In the genomic region with DNA sequence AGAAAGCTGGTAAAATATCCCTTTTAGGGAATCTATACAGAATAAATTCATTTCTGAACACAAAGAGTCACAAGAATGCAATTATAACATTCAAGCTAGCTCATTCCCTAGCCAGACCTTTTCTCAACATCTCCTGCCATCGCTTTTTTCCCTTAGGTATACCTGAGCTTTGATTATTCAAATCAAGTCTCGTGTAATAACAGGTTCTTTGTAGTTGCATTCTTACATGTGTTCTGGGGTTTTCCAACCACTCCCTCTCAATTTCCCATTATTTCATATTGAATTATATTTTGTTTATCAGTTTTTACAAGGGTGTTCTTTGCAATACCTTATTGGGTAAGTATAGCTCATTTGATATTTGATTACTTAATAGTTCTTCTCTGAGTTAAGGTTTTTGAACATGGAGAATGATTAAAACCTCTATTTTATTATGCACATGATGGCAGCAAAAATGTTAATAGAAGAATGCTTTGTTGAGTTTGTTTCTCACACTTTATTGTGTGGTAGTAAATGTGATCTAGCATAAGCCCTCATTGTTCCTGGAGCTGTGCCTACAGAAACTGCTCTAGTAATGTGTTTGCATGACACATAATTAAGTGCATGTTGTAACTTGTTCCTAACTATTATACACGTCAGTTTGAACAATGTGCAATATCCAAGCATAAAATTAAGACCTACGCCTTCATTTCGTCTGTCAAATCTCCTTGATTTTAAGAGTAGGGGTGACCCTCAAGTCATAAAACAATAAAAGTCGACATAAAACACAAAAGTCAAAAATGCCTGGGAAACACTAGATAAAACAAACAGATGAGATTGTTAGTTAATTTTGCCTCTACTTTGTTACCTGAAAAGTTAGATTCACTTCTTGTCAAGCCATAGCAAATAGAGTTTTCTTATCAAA, we compare ENCODE assay signal across 19 cellular contexts.
DNase-seq lines count a peak whose midpoint lies in the region; ATAC-seq and TF ChIP-seq lines count a peak whose summit lies in the region.
"Had no signal": no experiment of that assay in that cellular context is flagged by ENCODE, and none has a peak within 500 bp of the region (broad histone marks: within the 10 kb centered on the region; RNA-seq: fewer than 3 reads in every experiment).

No MANE protein-coding gene starts in this region.

- H3K27me3 Mint-ChIP-seq in MCF 10A (ENCODE audit: insufficient read depth, unreplicated experiment) (peaks cover 23% of the 10 kb centered on the region), type B pancreatic cell (no peaks in the 10 kb centered on the region), CD14-positive monocyte (ENCODE audit: low read depth in 3 of 3) (no peaks in the 10 kb centered on the region)

- H3K27ac Mint-ChIP-seq in MCF 10A (ENCODE audit: low read depth, unreplicated experiment) (peak overlapping the region; percentile 91), type B pancreatic cell (peak overlapping the region; percentile 10), CD14-positive monocyte (no peak overlapping the region)

- H3K9me3 Mint-ChIP-seq in MCF 10A (ENCODE audit: unreplicated experiment) (no peaks in the 10 kb centered on the region), type B pancreatic cell (peaks cover 8% of the 10 kb centered on the region), CD14-positive monocyte (peaks cover 0 to 2% (median 0%) of the 10 kb centered on the region in 7 donors)

- intact Hi-C loops in MCF 10A (cut with micrococcal nuclease) (no loop called here), breast epithelium (cut with DNase I; ENCODE audit: low total_unique reads) (no loop called here), CD14-positive monocyte (cut with micrococcal nuclease) (no loop called here)

- H3K4me1 Mint-ChIP-seq in MCF 10A (ENCODE audit: insufficient read depth, unreplicated experiment) (peaks cover 34% of the 10 kb centered on the region), type B pancreatic cell (ENCODE audit: unreplicated experiment) (no peaks in the 10 kb centered on the region), CD14-positive monocyte (no peaks in the 10 kb centered on the region)

- H3K4me1 ChIP-seq in breast epithelium = no peaks in the 10 kb centered on the region
- H3K4me1 ChIP-seq: BLaER1 treated with 17β-estradiol and CSF1 and Interleukin-3, amounts not matched to agents 10 nM and 100 nM; body of pancreas; gastrocnemius medialis; psoas muscle had no signal

- peaks cover 0 to 28% of the 10 kb centered on the region in 2 donors for H3K27me3 ChIP-seq in breast epithelium
- H3K27me3 ChIP-seq: body of pancreas, gastrocnemius medialis had no signal

- TF ChIP-seq POLR2A in breast epithelium (IDR thresholded peaks at IDR 0.05) = no peak

- H3K4me3 Mint-ChIP-seq in MCF 10A (ENCODE audit: unreplicated experiment) (no peak overlapping the region), type B pancreatic cell (no peak overlapping the region), CD14-positive monocyte (no peak overlapping the region)

- no peak overlapping the region for H3K4me3 ChIP-seq in breast epithelium
- H3K4me3 ChIP-seq: BLaER1 treated with 17β-estradiol and CSF1 and Interleukin-3, amounts not matched to agents 10 nM and 100 nM; body of pancreas; gastrocnemius medialis; psoas muscle had no signal

- POLR2A ChIA-PET in MCF 10A (lab: Yijun Ruan, JAX) = interaction anchor here (0.6 to 2.0 kb wide), 6 partner anchors 13 to 381 kb away, joined by 3 to 9 read pairs (median 4); a partner anchor contains a TSS

- CTCF ChIA-PET in MCF 10A (lab: Yijun Ruan, JAX) = interaction anchor here (1.1 to 1.5 kb wide), 2 partner anchors 259 to 389 kb away, joined by 4 to 5 read pairs; no protein-coding TSS in a partner anchor

- no peaks in the 10 kb centered on the region for H3K36me3 ChIP-seq in breast epithelium
- H3K36me3 ChIP-seq: BLaER1 treated with 17β-estradiol and CSF1 and Interleukin-3, amounts not matched to agents 10 nM and 100 nM; gastrocnemius medialis had no signal

- BruUV-seq in MCF 10A (replicated peaks; lab: Mats Ljungman, UMichigan) = no TSS peak

- no peak for TF ChIP-seq CTCF in MCF 10A (IDR thresholded peaks at IDR 0.05; ENCODE audit: unreplicated experiment)
- no peak for TF ChIP-seq CTCF in breast epithelium (IDR thresholded peaks at IDR 0.05)
- TF ChIP-seq CTCF in type B pancreatic cell (conservative IDR thresholded peaks at IDR 0.05) = no peak
- no peak for TF ChIP-seq CTCF in CD14-positive monocyte (IDR thresholded peaks at IDR 0.05)

- no peaks in the 10 kb centered on the region for H3K36me3 Mint-ChIP-seq in MCF 10A (ENCODE audit: insufficient read depth, unreplicated experiment)
- no peaks in the 10 kb centered on the region for H3K36me3 Mint-ChIP-seq in type B pancreatic cell
- H3K36me3 Mint-ChIP-seq in CD14-positive monocyte = no peaks in the 10 kb centered on the region
- H3K36me3 Mint-ChIP-seq: activated naive CD4-positive, alpha-beta T cell treated with anti-CD3 and anti-CD28 coated beads, Interleukin-2, amount 50 U/mL, for 72 hours had no signal

- no peak for ATAC-seq in GM19035 (IDR thresholded peaks at IDR 0.05; ENCODE audit: unreplicated experiment)
- ATAC-seq: activated naive CD4-positive, alpha-beta T cell treated with anti-CD3 and anti-CD28 coated beads, Interleukin-2, amount 50 U/mL, for 72 hours; body of pancreas; gastrocnemius medialis; left ventricle myocardium superior; psoas muscle had no signal

- peak; percentile 85 for DNase-seq in MCF 10A (ENCODE audit: unreplicated experiment)
- DNase-seq in breast epithelium (ENCODE audit: low spot score in 2 of 2) = no peak
- DNase-seq in NCI-H748 treated with DMSO at 0.1 percent for 48 hours (lab: John Stamatoyannopoulos, UW) = peak; percentile 87
- DNase-seq in foreskin melanocyte = peak; percentile 32
- DNase-seq in type B pancreatic cell (ENCODE audit: extremely low spot score, unreplicated experiment) = no peak
- no peak for DNase-seq in activated CD4-positive, alpha-beta T cell treated with anti-CD3 and anti-CD28 coated beads for 1 hour
- no peak for DNase-seq in CD14-positive monocyte (ENCODE audit: low spot score)
- DNase-seq: activated CD4-positive, CD25-positive, alpha-beta regulatory T cell treated with anti-CD3 and anti-CD28 coated beads, Interleukin-2, amount 50 U/mL, for 72 hours; body of pancreas; gastrocnemius medialis; GDM1; H7; left ventricle myocardium superior; NCI-H2029; psoas muscle; RPMI8226 had no signal

- no peaks in the 10 kb centered on the region for H3K9me3 ChIP-seq in breast epithelium
- H3K9me3 ChIP-seq: BLaER1 treated with 17β-estradiol and CSF1 and Interleukin-3, amounts not matched to agents 10 nM and 100 nM; body of pancreas; gastrocnemius medialis; psoas muscle had no signal

- H3K27ac ChIP-seq in breast epithelium = no peak overlapping the region
- H3K27ac ChIP-seq: BLaER1 treated with 17β-estradiol and CSF1 and Interleukin-3, amounts not matched to agents 10 nM and 100 nM; body of pancreas; gastrocnemius medialis; psoas muscle had no signal

Comparison
In these comparisons a context has a peak if more than half of its experiments do, and no peak if none do; other contexts are left out.
1. DNase-seq: peak in MCF 10A (single experiment), NCI-H748 treated with DMSO at 0.1 percent for 48 hours (single experiment) and foreskin melanocyte (single experiment); none in breast epithelium (0 of 2), type B pancreatic cell (single experiment), activated CD4-positive, alpha-beta T cell treated with anti-CD3 and anti-CD28 coated beads for 1 hour (single experiment) and CD14-positive monocyte (single experiment).
2. H3K27ac Mint-ChIP-seq: peak in MCF 10A (single experiment) and type B pancreatic cell (single experiment); none in CD14-positive monocyte (0 of 7).